Comparison of ENCODE assay signal across 22 cellular contexts in genomic region chr4:37799941-37800554, GRCh38.
"Had no signal": no experiment of that assay in that cellular context is flagged by ENCODE, and none has a peak within 500 bp of the region (broad histone marks: within the 10 kb centered on the region; RNA-seq: fewer than 3 reads in every experiment).

No MANE protein-coding gene starts in this region.

- H3K4me1 Mint-ChIP-seq: activated CD4-positive, alpha-beta T cell treated with anti-CD3 and anti-CD28 coated beads for 36 hours had no signal

- DNase-seq: activated CD4-positive, alpha-beta memory T cell treated with anti-CD3 and anti-CD28 coated beads for 36 hours; activated CD4-positive, alpha-beta T cell treated with anti-CD3 and anti-CD28 coated beads for 36 hours; activated gamma-delta T cell treated with Interleukin-2 at 50 U/mL for 16 hours; activated T-cell treated with anti-CD3 and anti-CD28 coated beads for 4 hours; adrenal gland; effector memory CD8-positive, alpha-beta T cell; gastrocnemius medialis; head of caudate nucleus; kidney glomerular epithelial cell; left ventricle myocardium inferior; mucosa of descending colon; naive B cell; right cardiac atrium had no signal

- H3K4me3 Mint-ChIP-seq: activated CD4-positive, alpha-beta memory T cell treated with anti-CD3 and anti-CD28 coated beads for 36 hours; activated CD4-positive, alpha-beta T cell treated with anti-CD3 and anti-CD28 coated beads for 36 hours; activated T-helper 1 cell treated with anti-CD3 and anti-CD28 coated beads, Interleukin-12 subunit alpha, Interleukin-12 subunit beta, Interleukin-2, Interleukin-4 antibody, amounts not matched to agents 30 ng/mL and 10 ng/mL and 1 ng/mL, durations not matched to agents 14 hours and 24 hours and 36 hours; effector memory CD8-positive, alpha-beta T cell; naive B cell; neural progenitor cell; stimulated activated naive CD8-positive, alpha-beta T cell treated with anti-CD3 and anti-CD28 coated beads, Interleukin-15, Interleukin-2, amounts not matched to agents 100 ng/mL and 50 ng/mL, for 24 hours; WTC11 had no signal

- H3K4me3 ChIP-seq: adrenal gland, gastrocnemius medialis, left ventricle myocardium inferior, mucosa of descending colon, neural progenitor cell, prostate gland, skin epidermis, tibial nerve, vagina had no signal

- H3K4me1 ChIP-seq: adrenal gland, left ventricle myocardium inferior, neural progenitor cell, prostate gland, tibial nerve, vagina had no signal

- H3K36me3 ChIP-seq: adrenal gland, gastrocnemius medialis, left ventricle myocardium inferior, neural progenitor cell, prostate gland, tibial nerve, vagina had no signal

- H3K27me3 ChIP-seq: adrenal gland, gastrocnemius medialis, neural progenitor cell, tibial nerve, vagina had no signal

- H3K27me3 Mint-ChIP-seq: activated CD4-positive, alpha-beta memory T cell treated with anti-CD3 and anti-CD28 coated beads for 36 hours; stimulated activated naive CD8-positive, alpha-beta T cell treated with anti-CD3 and anti-CD28 coated beads, Interleukin-15, Interleukin-2, amounts not matched to agents 100 ng/mL and 50 ng/mL, for 24 hours had no signal

- H3K9me3 ChIP-seq: adrenal gland, gastrocnemius medialis, left ventricle myocardium inferior, mucosa of descending colon, prostate gland, tibial nerve, vagina had no signal

- ATAC-seq: activated CD4-positive, alpha-beta T cell treated with anti-CD3 and anti-CD28 coated beads for 36 hours; activated naive CD4-positive, alpha-beta T cell treated with anti-CD3 and anti-CD28 coated beads, Interleukin-2, amount 50 U/mL, for 72 hours; effector memory CD8-positive, alpha-beta T cell; gastrocnemius medialis; mucosa of descending colon; right cardiac atrium; WTC11 had no signal

- H3K4me2 ChIP-seq: neural progenitor cell had no signal

- H3K9ac ChIP-seq: neural progenitor cell had no signal

- H3K9me3 Mint-ChIP-seq: activated CD4-positive, alpha-beta memory T cell treated with anti-CD3 and anti-CD28 coated beads for 36 hours; activated naive CD4-positive, alpha-beta T cell treated with anti-CD3 and anti-CD28 coated beads, Interleukin-2, amount 50 U/mL, for 72 hours; activated T-helper 1 cell treated with anti-CD3 and anti-CD28 coated beads, Interleukin-12 subunit alpha, Interleukin-12 subunit beta, Interleukin-2, Interleukin-4 antibody, amounts not matched to agents 30 ng/mL and 10 ng/mL and 1 ng/mL, durations not matched to agents 14 hours and 24 hours and 36 hours; effector memory CD8-positive, alpha-beta T cell; naive B cell; neural progenitor cell; stimulated activated naive CD8-positive, alpha-beta T cell treated with anti-CD3 and anti-CD28 coated beads, Interleukin-15, Interleukin-2, amounts not matched to agents 100 ng/mL and 50 ng/mL, for 24 hours; WTC11 had no signal

- H3K27ac Mint-ChIP-seq: activated CD4-positive, alpha-beta memory T cell treated with anti-CD3 and anti-CD28 coated beads for 36 hours; activated CD4-positive, alpha-beta T cell treated with anti-CD3 and anti-CD28 coated beads for 36 hours; activated naive CD4-positive, alpha-beta T cell treated with anti-CD3 and anti-CD28 coated beads, Interleukin-2, amount 50 U/mL, for 72 hours; activated T-helper 1 cell treated with anti-CD3 and anti-CD28 coated beads, Interleukin-12 subunit alpha, Interleukin-12 subunit beta, Interleukin-2, Interleukin-4 antibody, amounts not matched to agents 30 ng/mL and 10 ng/mL and 1 ng/mL, durations not matched to agents 14 hours and 24 hours and 36 hours; effector memory CD8-positive, alpha-beta T cell; neural progenitor cell; stimulated activated naive CD8-positive, alpha-beta T cell treated with anti-CD3 and anti-CD28 coated beads, Interleukin-15, Interleukin-2, amounts not matched to agents 100 ng/mL and 50 ng/mL, for 24 hours; WTC11 had no signal

- H2AFZ ChIP-seq: neural progenitor cell had no signal

- H3K27ac ChIP-seq: adrenal gland, gastrocnemius medialis, left ventricle myocardium inferior, neural progenitor cell, prostate gland, skin epidermis, tibial nerve, vagina had no signal

- H3K36me3 Mint-ChIP-seq: activated CD4-positive, alpha-beta memory T cell treated with anti-CD3 and anti-CD28 coated beads for 36 hours; activated naive CD4-positive, alpha-beta T cell treated with anti-CD3 and anti-CD28 coated beads, Interleukin-2, amount 50 U/mL, for 72 hours; naive B cell; neural progenitor cell; WTC11 had no signal
